Comparison of ENCODE assay signal across 29 cellular contexts in genomic region chr2:83844490-83844889, GRCh38.
"Had no signal": no experiment of that assay in that cellular context is flagged by ENCODE, and none has a peak within 500 bp of the region (broad histone marks: within the 10 kb centered on the region; RNA-seq: fewer than 3 reads in every experiment).

No MANE protein-coding gene starts in this region.

- H3K36me3 ChIP-seq: cardiac muscle cell, SJCRH30 had no signal

- H3K27ac ChIP-seq: cardiac muscle cell, SJCRH30 had no signal

- H3K4me1 Mint-ChIP-seq: activated CD8-positive, alpha-beta memory T cell treated with anti-CD3 and anti-CD28 coated beads, Interleukin-2, amount 10 ng/mL, durations not matched to agents 7 days and 5 days; brain; WTC11 had no signal

- H3K36me3 Mint-ChIP-seq: activated CD8-positive, alpha-beta memory T cell treated with anti-CD3 and anti-CD28 coated beads, Interleukin-2, amount 10 ng/mL, durations not matched to agents 7 days and 5 days; activated naive CD8-positive, alpha-beta T cell; brain; WTC11 had no signal

- H3K9me3 ChIP-seq: SJCRH30 had no signal

- ATAC-seq: activated CD8-positive, alpha-beta memory T cell treated with anti-CD3 and anti-CD28 coated beads, Interleukin-2, amount 10 ng/mL, durations not matched to agents 7 days and 5 days; activated CD8-positive, alpha-beta T cell treated with anti-CD3 and anti-CD28 coated beads, Interleukin-2, amount 10 ng/mL, durations not matched to agents 7 days and 5 days; SK-N-SH treated with all-trans-retinoic acid at 6 μM for 48 hours; WTC11 had no signal

- DNase-seq: activated CD4-positive, alpha-beta T cell treated with anti-CD3 and anti-CD28 coated beads for 48 hours; activated CD4-positive, alpha-beta T cell treated with anti-CD3 and anti-CD28 coated beads, Interleukin-2, amount 50 U/mL, for 4 hours; activated CD4-positive, CD25-positive, alpha-beta regulatory T cell treated with anti-CD3 and anti-CD28 coated beads, Interleukin-2, amount 50 U/mL, for 72 hours; activated CD8-positive, alpha-beta memory T cell treated with anti-CD3 and anti-CD28 coated beads, Interleukin-2, amount 10 ng/mL, durations not matched to agents 7 days and 5 days; activated CD8-positive, alpha-beta T cell treated with anti-CD3 and anti-CD28 coated beads, Interleukin-2, amount 10 ng/mL, durations not matched to agents 7 days and 5 days; activated effector memory CD4-positive, alpha-beta T cell treated with anti-CD3 and anti-CD28 coated beads, Interleukin-2, amount 50 U/mL, for 16 hours; activated naive CD4-positive, alpha-beta T cell treated with anti-CD3 and anti-CD28 coated beads for 36 hours; activated T-cell treated with anti-CD3 and anti-CD28 coated beads, Interleukin-2, amount 50 U/mL, for 24 hours; amygdala; cerebellar nuclear complex; MM.1S; NCI-H1105; NCI-H1436; NCI-H187; NCI-H2081; NCI-H510A treated with DMSO at 0.1 percent for 48 hours; NCI-H69; Right ventricle myocardium superior; RPMI8226; SJCRH30 had no signal

- FAIRE-seq: astrocyte, colon had no signal

- H3K4me1 ChIP-seq: SJCRH30 had no signal

- H3K27ac Mint-ChIP-seq: activated CD8-positive, alpha-beta memory T cell treated with anti-CD3 and anti-CD28 coated beads, Interleukin-2, amount 10 ng/mL, durations not matched to agents 7 days and 5 days; activated CD8-positive, alpha-beta T cell treated with anti-CD3 and anti-CD28 coated beads, Interleukin-2, amount 10 ng/mL, durations not matched to agents 7 days and 5 days; activated naive CD4-positive, alpha-beta T cell treated with anti-CD3 and anti-CD28 coated beads for 36 hours; activated naive CD8-positive, alpha-beta T cell; activated T-cell treated with anti-CD3 and anti-CD28 coated beads, Interleukin-2, amount 50 U/mL, for 24 hours; activated T-helper 1 cell treated with anti-CD3 and anti-CD28 coated beads, Interleukin-12 subunit alpha, Interleukin-12 subunit beta, Interleukin-2, Interleukin-4 antibody, amounts not matched to agents 30 ng/mL and 10 ng/mL and 1 ng/mL, durations not matched to agents 14 hours and 24 hours and 36 hours; brain; T-helper 1 cell treated with Interleukin-12 subunit alpha and Interleukin-12 subunit beta and Interleukin-4 antibody, amounts not matched to agents 30 μg/mL and 1 μg/mL, for 36 hours; WTC11 had no signal

- H3K4me3 Mint-ChIP-seq: activated CD8-positive, alpha-beta memory T cell treated with anti-CD3 and anti-CD28 coated beads, Interleukin-2, amount 10 ng/mL, durations not matched to agents 7 days and 5 days; activated CD8-positive, alpha-beta T cell treated with anti-CD3 and anti-CD28 coated beads, Interleukin-2, amount 10 ng/mL, durations not matched to agents 7 days and 5 days; activated naive CD4-positive, alpha-beta T cell treated with anti-CD3 and anti-CD28 coated beads for 36 hours; activated naive CD8-positive, alpha-beta T cell; activated T-cell treated with anti-CD3 and anti-CD28 coated beads, Interleukin-2, amount 50 U/mL, for 24 hours; activated T-helper 1 cell treated with anti-CD3 and anti-CD28 coated beads, Interleukin-12 subunit alpha, Interleukin-12 subunit beta, Interleukin-2, Interleukin-4 antibody, amounts not matched to agents 30 ng/mL and 10 ng/mL and 1 ng/mL, durations not matched to agents 14 hours and 24 hours and 36 hours; brain; T-helper 1 cell treated with Interleukin-12 subunit alpha and Interleukin-12 subunit beta and Interleukin-4 antibody, amounts not matched to agents 30 μg/mL and 1 μg/mL, for 36 hours; WTC11 had no signal

- H3K9me3 Mint-ChIP-seq: activated naive CD4-positive, alpha-beta T cell treated with anti-CD3 and anti-CD28 coated beads for 36 hours; activated T-helper 1 cell treated with anti-CD3 and anti-CD28 coated beads, Interleukin-12 subunit alpha, Interleukin-12 subunit beta, Interleukin-2, Interleukin-4 antibody, amounts not matched to agents 30 ng/mL and 10 ng/mL and 1 ng/mL, durations not matched to agents 14 hours and 24 hours and 36 hours; T-helper 1 cell treated with Interleukin-12 subunit alpha and Interleukin-12 subunit beta and Interleukin-4 antibody, amounts not matched to agents 30 μg/mL and 1 μg/mL, for 36 hours had no signal

- H3K27me3 Mint-ChIP-seq: activated CD8-positive, alpha-beta memory T cell treated with anti-CD3 and anti-CD28 coated beads, Interleukin-2, amount 10 ng/mL, durations not matched to agents 7 days and 5 days; activated T-cell treated with anti-CD3 and anti-CD28 coated beads, Interleukin-2, amount 50 U/mL, for 24 hours had no signal

- H3K4me3 ChIP-seq: cardiac muscle cell, SJCRH30 had no signal

- H3K27me3 ChIP-seq: cardiac muscle cell, SJCRH30 had no signal
